Comparison of ENCODE assay signal across 1 cellular context in the genomic region with DNA sequence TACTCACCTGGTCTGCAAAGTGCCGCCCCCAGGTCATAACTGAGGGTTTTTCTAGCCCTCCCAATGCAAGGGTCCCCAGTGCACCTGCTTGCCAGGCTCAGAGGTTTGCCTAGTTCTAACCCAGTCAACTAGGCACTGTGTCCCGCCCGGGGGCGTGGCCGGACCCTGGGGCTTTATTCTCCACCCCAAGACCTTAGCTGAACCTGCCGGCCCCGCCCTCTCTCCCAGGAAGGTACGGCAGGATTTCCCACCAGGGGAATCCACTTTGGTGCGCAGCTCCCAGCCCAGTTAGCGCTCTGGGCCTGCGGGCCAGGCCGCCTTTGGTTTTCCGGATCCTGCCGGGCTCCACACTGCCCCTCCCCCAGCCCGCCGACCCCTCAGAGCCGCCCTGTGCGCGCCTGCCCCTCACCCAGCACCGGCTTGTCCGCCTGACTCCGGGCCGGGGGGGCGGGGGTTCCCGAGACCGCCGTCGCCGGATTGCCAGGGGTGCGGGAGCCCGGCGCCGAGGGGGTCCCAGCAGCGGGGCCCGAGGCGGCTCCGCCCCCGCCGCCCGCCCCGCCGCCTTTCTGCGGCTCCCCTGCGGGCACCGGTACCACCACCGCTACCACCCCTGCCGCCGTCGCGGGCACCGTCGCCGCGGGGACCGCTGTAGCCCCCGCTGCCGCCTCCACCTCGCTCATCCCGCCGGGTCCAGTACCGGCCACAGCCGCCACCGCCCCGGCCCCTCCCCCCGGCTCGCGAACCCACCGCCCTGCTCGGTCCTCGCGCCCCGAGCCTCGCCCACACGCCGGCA.
A peak's percentile ranks its signal among the peaks of the same experiment; 100 is the strongest.
TF ChIP-seq lines count a peak whose summit lies in the region.

No MANE protein-coding gene starts in this region.

TF ChIP-seq in endothelial cell of umbilical vein, 7 proteins besides CTCF, POLR2A, EP300 and RAD21:
- TF ChIP-seq EZH2 (IDR thresholded peaks at IDR 0.05; ENCODE audit: borderline replicate concordance, low read depth, low read length, severe bottlenecking) (peak; percentile 76), GATA2 (IDR thresholded peaks at IDR 0.05; ENCODE audit: insufficient read depth, insufficient read length, low read depth, low read length) (no peak), FOS (IDR thresholded peaks at IDR 0.05; ENCODE audit: borderline replicate concordance, insufficient read depth, low read length) (no peak)
TF ChIP-seq in endothelial cell of umbilical vein: peak in this region for 1.
